Comparison of ENCODE assay signal across 8 cellular contexts in genomic region chr1:169894424-169895145, GRCh38. TPM values are rescaled to one million over a fixed set of nuclear protein-coding genes. Genes with fewer than 3 reads are reported as not detected.
DNase-seq lines count a peak whose midpoint lies in the region; ATAC-seq and TF ChIP-seq lines count a peak whose summit lies in the region.

No MANE protein-coding gene starts in this region.

- H4K20me1 ChIP-seq in Loucy (ENCODE audit: insufficient read depth, low read length, poor library complexity, severe bottlenecking) = no peaks in the 10 kb centered on the region

- H3K4me1 Mint-ChIP-seq in CD4-positive, CD25-positive, alpha-beta regulatory T cell = peaks cover 26 to 40% (median 37%) of the 10 kb centered on the region in 4 donors
- H3K4me1 Mint-ChIP-seq in nephron = peaks cover 24% of the 10 kb centered on the region

- H3K9me2 ChIP-seq in Loucy (replicated peaks; ENCODE audit: low read depth, low read length) = no peaks in the 10 kb centered on the region

- H3K9me3 ChIP-seq in CD4-positive, CD25-positive, alpha-beta regulatory T cell (ENCODE audit: control insufficient read depth in 2 of 2, low read length in 2 of 2) = no peaks in the 10 kb centered on the region
- H3K9me3 ChIP-seq in Loucy (ENCODE audit: insufficient read depth, low read depth, low read length) = no peaks in the 10 kb centered on the region

- H3K36me3 ChIP-seq in CD4-positive, CD25-positive, alpha-beta regulatory T cell (ENCODE audit: control insufficient read depth, insufficient read depth, low read length) = no peaks in the 10 kb centered on the region
- H3K36me3 ChIP-seq in Loucy (ENCODE audit: insufficient read depth, low read length) = no peaks in the 10 kb centered on the region

- peak overlapping the region; percentile 99 to 100 (median 100) for H3K27ac Mint-ChIP-seq in CD4-positive, CD25-positive, alpha-beta regulatory T cell
- peak overlapping the region; percentile 99 for H3K27ac Mint-ChIP-seq in nephron

- H3K79me2 ChIP-seq in Loucy (ENCODE audit: insufficient read depth, low read length) = peaks cover 31% of the 10 kb centered on the region

- H3K36me3 Mint-ChIP-seq in CD4-positive, CD25-positive, alpha-beta regulatory T cell = peaks cover 3% of the 10 kb centered on the region
- no peaks in the 10 kb centered on the region for H3K36me3 Mint-ChIP-seq in nephron (ENCODE audit: low read depth)

- H2AFZ ChIP-seq in Loucy (ENCODE audit: low read length) = peak overlapping the region; percentile 97

- peaks cover 9% of the 10 kb centered on the region for H3K27me3 ChIP-seq in CD4-positive, CD25-positive, alpha-beta regulatory T cell (ENCODE audit: control insufficient read depth, insufficient read depth, low read length)
- H3K27me3 ChIP-seq in Loucy (ENCODE audit: insufficient read depth, low read length, poor library complexity, severe bottlenecking) = peaks cover 4% of the 10 kb centered on the region

- H3F3A ChIP-seq in Loucy (ENCODE audit: low read depth) = peaks cover 11% of the 10 kb centered on the region; the same call in 1 of the 2 replicates

- H3K4me2 ChIP-seq in Loucy (ENCODE audit: low read depth, low read length, poor library complexity, severe bottlenecking) = peak overlapping the region; percentile 79

- DNase-seq in CD4-positive, CD25-positive, alpha-beta regulatory T cell = no peak
- DNase-seq in cerebellum (ENCODE audit: low spot score) (peak; percentile 16), cortex of kidney (lab: John Stamatoyannopoulos, UW) (no peak), CD1c-positive myeloid dendritic cell (ENCODE audit: extremely low spot score) (no peak), kidney glomerular epithelial cell (lab: John Stamatoyannopoulos, UW) (no peak)

- no peak for ATAC-seq in CD4-positive, CD25-positive, alpha-beta regulatory T cell (ENCODE audit: low read depth in 2 of 2)
- no peak for ATAC-seq in GM19452 (IDR thresholded peaks at IDR 0.05; ENCODE audit: unreplicated experiment)

- peak overlapping the region; percentile 99 for H3K9ac ChIP-seq in Loucy (ENCODE audit: low read depth, low read length, poor library complexity, severe bottlenecking)

- no peak for TF ChIP-seq CTCF in Loucy (conservative IDR thresholded peaks at IDR 0.05; ENCODE audit: low read length)
- no peak for TF ChIP-seq CTCF in nephron (IDR thresholded peaks at IDR 0.05; ENCODE audit: unreplicated experiment in 3 of 3)

- H3K4me1 ChIP-seq in CD4-positive, CD25-positive, alpha-beta regulatory T cell (ENCODE audit: control insufficient read depth, insufficient read depth, low read length, poor library complexity, severe bottlenecking) = peaks cover 26% of the 10 kb centered on the region
- peaks cover 42% of the 10 kb centered on the region for H3K4me1 ChIP-seq in Loucy (ENCODE audit: insufficient read depth, low read length, poor library complexity, severe bottlenecking)

- peaks cover 16% of the 10 kb centered on the region for H3K27me3 Mint-ChIP-seq in CD4-positive, CD25-positive, alpha-beta regulatory T cell
- H3K27me3 Mint-ChIP-seq in nephron (ENCODE audit: low read depth) = no peaks in the 10 kb centered on the region

- peak overlapping the region; percentile 96 for H3K4me3 ChIP-seq in CD4-positive, CD25-positive, alpha-beta regulatory T cell (ENCODE audit: low read depth, low read length)
- peak overlapping the region; percentile 91 for H3K4me3 ChIP-seq in Loucy (ENCODE audit: low read length, poor library complexity, severe bottlenecking)

- H3K4me3 Mint-ChIP-seq in CD4-positive, CD25-positive, alpha-beta regulatory T cell = peak overlapping the region; percentile 94 to 97 (median 96)
- H3K4me3 Mint-ChIP-seq in nephron = peak overlapping the region; percentile 83 to 92 (median 90)

- peak overlapping the region; percentile 98 for H3K27ac ChIP-seq in CD4-positive, CD25-positive, alpha-beta regulatory T cell (ENCODE audit: insufficient read depth, low read length, poor library complexity, severe bottlenecking)

- no peaks in the 10 kb centered on the region for H3K9me3 Mint-ChIP-seq in CD4-positive, CD25-positive, alpha-beta regulatory T cell
- no peaks in the 10 kb centered on the region for H3K9me3 Mint-ChIP-seq in nephron

RNA-seq across cellular contexts. Expression of gene SCYL3, which starts 0.9 kb away (rescaled TPM):
- 14.0 TPM for total RNA-seq in CD4-positive, CD25-positive, alpha-beta regulatory T cell
- 10 to 100 TPM; 14.4 to 18.9 (median 15.1) TPM for polyA plus RNA-seq in CD4-positive, CD25-positive, alpha-beta regulatory T cell
- 10.2 TPM for total RNA-seq in cerebellum
